ENCODE assay signal across 1 cellular context in the genomic region with DNA sequence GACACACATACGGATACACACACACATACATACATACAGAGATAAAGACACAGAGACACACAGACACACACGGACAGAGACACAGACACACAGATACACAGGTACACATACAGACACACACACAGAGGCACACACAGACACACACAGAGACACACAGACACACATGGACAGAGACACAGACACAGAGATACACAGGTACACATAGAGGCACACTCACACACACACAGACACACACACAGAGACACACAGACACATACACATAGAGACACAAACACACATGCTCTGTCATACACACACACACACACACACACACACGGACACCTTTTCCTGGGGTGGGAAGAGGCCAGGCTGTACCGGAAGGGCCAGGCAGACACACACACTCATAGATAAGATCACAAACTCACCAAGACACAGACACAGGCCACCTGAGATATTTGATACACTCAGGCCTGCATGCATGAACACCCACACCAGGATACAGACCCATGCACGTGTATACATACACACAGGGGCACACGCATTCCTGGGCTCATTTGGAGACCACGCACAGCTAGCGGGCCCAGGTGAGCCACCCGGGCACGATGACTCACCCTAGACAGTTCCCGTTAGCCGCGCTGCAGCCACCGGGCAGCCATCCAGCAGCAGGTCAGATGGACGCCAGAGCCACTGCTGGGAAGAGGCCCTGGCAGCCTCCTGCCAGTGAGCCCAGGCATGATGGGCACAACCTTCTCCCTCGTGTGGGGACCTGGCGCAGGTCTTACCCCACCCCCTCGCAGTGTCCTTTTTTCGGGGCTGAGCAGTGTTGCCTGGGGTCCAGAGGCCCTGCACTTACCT.
A peak's percentile ranks its signal among the peaks of the same experiment; 100 is the strongest.
TF ChIP-seq lines count a peak whose summit lies in the region.

No MANE protein-coding gene starts in this region.

TF ChIP-seq in SK-N-SH treated with all-trans-retinoic acid at 6 μM for 48 hours, 23 proteins besides CTCF, POLR2A, EP300 and RAD21 (continued from another document):
- TF ChIP-seq, protein P1, sequence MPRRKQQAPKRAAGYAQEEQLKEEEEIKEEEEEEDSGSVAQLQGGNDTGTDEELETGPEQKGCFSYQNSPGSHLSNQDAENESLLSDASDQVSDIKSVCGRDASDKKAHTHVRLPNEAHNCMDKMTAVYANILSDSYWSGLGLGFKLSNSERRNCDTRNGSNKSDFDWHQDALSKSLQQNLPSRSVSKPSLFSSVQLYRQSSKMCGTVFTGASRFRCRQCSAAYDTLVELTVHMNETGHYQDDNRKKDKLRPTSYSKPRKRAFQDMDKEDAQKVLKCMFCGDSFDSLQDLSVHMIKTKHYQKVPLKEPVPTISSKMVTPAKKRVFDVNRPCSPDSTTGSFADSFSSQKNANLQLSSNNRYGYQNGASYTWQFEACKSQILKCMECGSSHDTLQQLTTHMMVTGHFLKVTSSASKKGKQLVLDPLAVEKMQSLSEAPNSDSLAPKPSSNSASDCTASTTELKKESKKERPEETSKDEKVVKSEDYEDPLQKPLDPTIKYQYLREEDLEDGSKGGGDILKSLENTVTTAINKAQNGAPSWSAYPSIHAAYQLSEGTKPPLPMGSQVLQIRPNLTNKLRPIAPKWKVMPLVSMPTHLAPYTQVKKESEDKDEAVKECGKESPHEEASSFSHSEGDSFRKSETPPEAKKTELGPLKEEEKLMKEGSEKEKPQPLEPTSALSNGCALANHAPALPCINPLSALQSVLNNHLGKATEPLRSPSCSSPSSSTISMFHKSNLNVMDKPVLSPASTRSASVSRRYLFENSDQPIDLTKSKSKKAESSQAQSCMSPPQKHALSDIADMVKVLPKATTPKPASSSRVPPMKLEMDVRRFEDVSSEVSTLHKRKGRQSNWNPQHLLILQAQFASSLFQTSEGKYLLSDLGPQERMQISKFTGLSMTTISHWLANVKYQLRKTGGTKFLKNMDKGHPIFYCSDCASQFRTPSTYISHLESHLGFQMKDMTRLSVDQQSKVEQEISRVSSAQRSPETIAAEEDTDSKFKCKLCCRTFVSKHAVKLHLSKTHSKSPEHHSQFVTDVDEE (CRISPR knock-in tag; IDR thresholded peaks at IDR 0.05), result peak; percentile 62; the same call in 1 of the 2 replicates
- no peak for TF ChIP-seq BACH2 (CRISPR knock-in tag; IDR thresholded peaks at IDR 0.05; ENCODE audit: borderline replicate concordance)
- TF ChIP-seq TCF4 (CRISPR knock-in tag; IDR thresholded peaks at IDR 0.05; ENCODE audit: borderline replicate concordance), result peak; percentile 48; the same call in 1 of the 2 replicates
- TF ChIP-seq ESRRG (CRISPR knock-in tag; IDR thresholded peaks at IDR 0.05), result no peak
- TF ChIP-seq CSDC2 (CRISPR knock-in tag; IDR thresholded peaks at IDR 0.05), result 0 out of 2 replicates have a peak, but pooled peaks have one; percentile 48
